Comparison of ENCODE assay signal across 18 cellular contexts in genomic region chr6:9848094-9848493, GRCh38.
A peak's percentile ranks its signal among the peaks of the same experiment; 100 is the strongest.
DNase-seq lines count a peak whose midpoint lies in the region; ATAC-seq and TF ChIP-seq lines count a peak whose summit lies in the region.
"Had no signal": no experiment of that assay in that cellular context is flagged by ENCODE, and none has a peak within 500 bp of the region (broad histone marks: within the 10 kb centered on the region; RNA-seq: fewer than 3 reads in every experiment).

No MANE protein-coding gene starts in this region.

- peaks cover 8% of the 10 kb centered on the region for H3K9me3 ChIP-seq in RWPE2 (ENCODE audit: severe bottlenecking)

- DNase-seq in activated naive CD4-positive, alpha-beta T cell treated with anti-CD3 and anti-CD28 coated beads, Interleukin-2, amount 50 U/mL, for 72 hours (ENCODE audit: low spot score in 2 of 2): no peak
- no peak for DNase-seq in activated naive CD4-positive, alpha-beta T cell treated with Interleukin-2 at 50 U/mL for 16 hours
- DNase-seq in HFFc6: peak; percentile 28
- no peak for DNase-seq in RWPE2 (ENCODE audit: low spot score)
- DNase-seq in kidney tubule cell (ENCODE audit: low spot score): peak; percentile 67
- DNase-seq in NAMALWA (ENCODE audit: low spot score): no peak
- DNase-seq in NCI-H2171 treated with DMSO at 0.1 percent for 48 hours (lab: John Stamatoyannopoulos, UW): no peak
- DNase-seq: DMS79 treated with DMSO at 0.1 percent for 48 hours, GOT3, MV-4-11, NCI-H1417 treated with DMSO at 0.1 percent for 48 hours, NCI-H2029 treated with DMSO at 0.1 percent for 48 hours, NCI-H774 had no signal

- no peak for TF ChIP-seq CTCF in HFFc6 (IDR thresholded peaks at IDR 0.05)
- no peak for TF ChIP-seq CTCF in RWPE2 (IDR thresholded peaks at IDR 0.05; ENCODE audit: poor library complexity, severe bottlenecking)

- H3K9me3 Mint-ChIP-seq in activated naive CD4-positive, alpha-beta T cell treated with anti-CD3 and anti-CD28 coated beads, Interleukin-2, amount 50 U/mL, for 72 hours: peaks cover 32 to 34% of the 10 kb centered on the region in 2 donors
- H3K9me3 Mint-ChIP-seq in HFFc6: peaks cover 31% of the 10 kb centered on the region

- H3K27me3 ChIP-seq in RWPE2 (ENCODE audit: insufficient read depth, poor library complexity, severe bottlenecking): no peaks in the 10 kb centered on the region
- H3K27me3 ChIP-seq: BLaER1 treated with 17β-estradiol and CSF1 and Interleukin-3, amounts not matched to agents 10 nM and 100 nM had no signal

- H3K27ac ChIP-seq in RWPE2 (ENCODE audit: poor library complexity, severe bottlenecking): no peak overlapping the region
- H3K27ac ChIP-seq: A549; BLaER1 treated with 17β-estradiol and CSF1 and Interleukin-3, amounts not matched to agents 10 nM and 100 nM; SK-N-MC had no signal

- peaks cover 17% of the 10 kb centered on the region; the same call in 1 of the 2 replicates for H3K4me1 Mint-ChIP-seq in HFFc6 (ENCODE audit: low read depth)

- peak; percentile 34 to 88 for ATAC-seq in activated naive CD4-positive, alpha-beta T cell treated with anti-CD3 and anti-CD28 coated beads, Interleukin-2, amount 50 U/mL, for 72 hours
- ATAC-seq in RWPE2 (ENCODE audit: low read depth): peak; percentile 78; the same call in 2 of the 3 replicates
- no peak for ATAC-seq in HG03280 (IDR thresholded peaks at IDR 0.05; ENCODE audit: unreplicated experiment)
- ATAC-seq: A549, Right ventricle myocardium inferior had no signal

- no peak overlapping the region for H3K27ac Mint-ChIP-seq in activated naive CD4-positive, alpha-beta T cell treated with anti-CD3 and anti-CD28 coated beads, Interleukin-2, amount 50 U/mL, for 72 hours
- no peak overlapping the region for H3K27ac Mint-ChIP-seq in HFFc6

- H3K27me3 Mint-ChIP-seq in HFFc6 (ENCODE audit: insufficient read depth): peaks cover 4% of the 10 kb centered on the region

- H3K4me3 Mint-ChIP-seq in HFFc6: no peak overlapping the region

- no peak overlapping the region for H3K4me3 ChIP-seq in RWPE2 (ENCODE audit: severe bottlenecking)
- H3K4me3 ChIP-seq: A549; BLaER1 treated with 17β-estradiol and CSF1 and Interleukin-3, amounts not matched to agents 10 nM and 100 nM; SK-N-MC had no signal

- H3K36me3 ChIP-seq in RWPE2 (ENCODE audit: low read depth): no peaks in the 10 kb centered on the region
- H3K36me3 ChIP-seq: BLaER1 treated with 17β-estradiol and CSF1 and Interleukin-3, amounts not matched to agents 10 nM and 100 nM had no signal

- no peaks in the 10 kb centered on the region for H3K4me1 ChIP-seq in RWPE2 (ENCODE audit: insufficient read depth, poor library complexity, severe bottlenecking)
- H3K4me1 ChIP-seq: A549; BLaER1 treated with 17β-estradiol and CSF1 and Interleukin-3, amounts not matched to agents 10 nM and 100 nM had no signal

- peaks cover 16 to 21% of the 10 kb centered on the region in 2 donors for H3K36me3 Mint-ChIP-seq in activated naive CD4-positive, alpha-beta T cell treated with anti-CD3 and anti-CD28 coated beads, Interleukin-2, amount 50 U/mL, for 72 hours
- H3K36me3 Mint-ChIP-seq in HFFc6 (ENCODE audit: low read depth): peaks cover 30% of the 10 kb centered on the region

Comparison
In these comparisons a context has a peak if more than half of its experiments do, and no peak if none do; other contexts are left out.
1. DNase-seq: peak in HFFc6 (single experiment) and kidney tubule cell (single experiment); none in activated naive CD4-positive, alpha-beta T cell treated with anti-CD3 and anti-CD28 coated beads, Interleukin-2, amount 50 U/mL, for 72 hours (0 of 2), activated naive CD4-positive, alpha-beta T cell treated with Interleukin-2 at 50 U/mL for 16 hours (single experiment), RWPE2 (single experiment), NAMALWA (single experiment) and NCI-H2171 treated with DMSO at 0.1 percent for 48 hours (single experiment).